In genomic region chr14:43140453-43140852, GRCh38 we compare ENCODE assay signal across 8 cellular contexts.
"Had no signal": no experiment of that assay in that cellular context is flagged by ENCODE, and none has a peak within 500 bp of the region (broad histone marks: within the 10 kb centered on the region; RNA-seq: fewer than 3 reads in every experiment).

No MANE protein-coding gene starts in this region.

- ATAC-seq: GM12878 had no signal

- FAIRE-seq: G401.6, GM12878, GM12891, GM12892, GM18507, GM19239 had no signal

- DNase-seq: GDM1, GF-D8 had no signal

- H3K4me3 ChIP-seq: GM12878 had no signal
